In the genomic region with DNA sequence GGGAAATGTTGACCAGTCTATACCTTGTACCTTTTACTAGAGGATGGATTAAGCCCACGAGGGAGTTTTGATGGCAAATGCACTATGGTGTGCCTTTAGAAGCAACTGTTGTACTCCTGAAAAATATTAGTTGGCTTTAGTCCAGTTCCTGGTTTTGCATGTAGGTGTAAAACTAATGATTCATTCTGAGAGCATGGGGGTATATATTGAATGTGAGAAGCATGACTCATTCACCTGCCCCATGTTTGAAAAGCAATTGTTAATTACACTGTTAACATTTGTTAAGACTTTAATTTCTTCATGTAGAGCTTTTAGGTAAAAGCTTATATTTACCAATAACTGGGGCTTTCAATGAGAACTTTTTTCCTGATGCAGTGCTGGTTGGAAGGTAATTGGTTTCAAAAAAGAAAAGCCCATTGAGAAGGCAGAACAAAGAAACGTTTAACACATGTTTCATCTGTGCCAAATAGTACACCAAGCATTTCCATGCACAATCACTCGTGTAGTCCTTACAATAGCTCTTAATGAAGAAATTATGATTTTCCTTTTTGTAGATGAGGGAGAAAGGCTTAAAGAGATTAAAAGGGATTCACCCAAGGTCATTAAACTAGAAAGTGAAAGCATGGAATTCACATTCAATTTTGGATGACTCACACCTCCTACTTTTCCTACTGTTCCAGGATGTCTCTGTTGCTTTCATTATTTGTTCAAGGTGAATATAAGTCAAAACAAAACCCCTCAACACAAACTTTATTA, we compare ENCODE assay signal across 10 cellular contexts.
DNase-seq lines count a peak whose midpoint lies in the region; ATAC-seq, FAIRE-seq and TF ChIP-seq lines count a peak whose summit lies in the region.
"Had no signal": no experiment of that assay in that cellular context is flagged by ENCODE, and none has a peak within 500 bp of the region (broad histone marks: within the 10 kb centered on the region; RNA-seq: fewer than 3 reads in every experiment).

No MANE protein-coding gene starts in this region.

- no peaks in the 10 kb centered on the region for H3K9me3 ChIP-seq in A549
- no peaks in the 10 kb centered on the region for H3K9me3 ChIP-seq in HUES48 (ENCODE audit: control insufficient read depth, insufficient read depth, low read length)
- no peaks in the 10 kb centered on the region for H3K9me3 ChIP-seq in endodermal cell (ENCODE audit: control insufficient read depth, low read length)
- H3K9me3 ChIP-seq: body of pancreas had no signal

- CTCF ChIA-PET in A549 (lab: Yijun Ruan, JAX): no interaction called here

- no peak for TF ChIP-seq EP300 in A549 (IDR thresholded peaks at IDR 0.05)

- H3K27me3 ChIP-seq in HUES48 (ENCODE audit: control insufficient read depth, insufficient read depth, low read length) (no peaks in the 10 kb centered on the region), endodermal cell (ENCODE audit: control insufficient read depth, insufficient read depth, low read length, poor library complexity, severe bottlenecking) (no peaks in the 10 kb centered on the region), dorsolateral prefrontal cortex (no peaks in the 10 kb centered on the region)
- H3K27me3 ChIP-seq: body of pancreas had no signal

- no peak for TF ChIP-seq POLR2A in A549 (IDR thresholded peaks at IDR 0.05; ENCODE audit: low read length)

- no peak overlapping the region for H3K4me3 ChIP-seq in A549
- no peak overlapping the region for H3K4me3 ChIP-seq in HUES48 (ENCODE audit: low read depth, low read length)
- no peak overlapping the region for H3K4me3 ChIP-seq in endodermal cell (ENCODE audit: low read length)
- H3K4me3 ChIP-seq in dorsolateral prefrontal cortex: no peak overlapping the region
- H3K4me3 ChIP-seq: body of pancreas had no signal

- H3K27me3 Mint-ChIP-seq in endodermal cell (ENCODE audit: insufficient read depth): no peaks in the 10 kb centered on the region

- DNase-seq in A549 (ENCODE audit: low read depth in 1 of 2, low spot score in 1 of 2) (no peak), endodermal cell (no peak), DMS 273 treated with DMSO at 0.1 percent for 48 hours (lab: John Stamatoyannopoulos, UW) (no peak), dorsolateral prefrontal cortex (no peak), T-helper 9 cell (no peak), NCI-H146 treated with DMSO at 0.1 percent for 48 hours (lab: John Stamatoyannopoulos, UW; ENCODE audit: unreplicated experiment) (no peak)
- DNase-seq: activated CD4-positive, CD25-positive, alpha-beta regulatory T cell treated with anti-CD3 and anti-CD28 coated beads, Interleukin-2, amount 50 U/mL, for 72 hours; body of pancreas had no signal

- intact Hi-C loops in dorsolateral prefrontal cortex (cut with DNase I): no loop called here

- no peaks in the 10 kb centered on the region for H3K9me3 Mint-ChIP-seq in endodermal cell

- POLR2A ChIA-PET in A549 (lab: Yijun Ruan, JAX): no interaction called here

- FAIRE-seq in A549 (lab: Jason Lieb, UNC): no peak

- H3K4me3 Mint-ChIP-seq in endodermal cell: no peak overlapping the region

- 16% methylated on average over 3 of the region's 3 CpGs for WGBS in A549 (ENCODE audit: missing lambda C conversion rate)
- 80 to 84% methylated on average over 1 to 3 of the region's 3 CpGs for WGBS in endodermal cell (ENCODE audit: insufficient coverage in 1 of 2, insufficient read length in 1 of 2), 2 experiments

- no peak for TF ChIP-seq RAD21 in A549 (conservative IDR thresholded peaks at IDR 0.05 in 1 of 2, IDR thresholded peaks at IDR 0.05 in 1 of 2)

- H3K4me1 ChIP-seq in A549 (no peaks in the 10 kb centered on the region), HUES48 (ENCODE audit: control insufficient read depth, insufficient read depth, low read length) (peaks cover 22% of the 10 kb centered on the region), endodermal cell (ENCODE audit: control insufficient read depth, insufficient read depth, low read length) (no peaks in the 10 kb centered on the region)

- H3K36me3 Mint-ChIP-seq in endodermal cell (ENCODE audit: low read depth): no peaks in the 10 kb centered on the region

- no peaks in the 10 kb centered on the region for H3K36me3 ChIP-seq in HUES48 (ENCODE audit: control insufficient read depth, insufficient read depth, low read length)
- no peaks in the 10 kb centered on the region for H3K36me3 ChIP-seq in endodermal cell (ENCODE audit: control insufficient read depth, insufficient read depth, low read length)

- H3K9ac ChIP-seq in HUES48 (ENCODE audit: low read depth, low read length) (no peak overlapping the region), endodermal cell (ENCODE audit: extremely low read depth, low read length, poor library complexity, severe bottlenecking) (no peak overlapping the region)

- no peak for ATAC-seq in A549
- ATAC-seq in GM19463 (IDR thresholded peaks at IDR 0.05; ENCODE audit: unreplicated experiment): peak; percentile 63
- ATAC-seq: body of pancreas had no signal

- TF ChIP-seq CTCF in A549 (IDR thresholded peaks at IDR 0.05) (no peak), endodermal cell (conservative IDR thresholded peaks at IDR 0.05) (no peak), dorsolateral prefrontal cortex (IDR thresholded peaks at IDR 0.05 in 54 of 56, conservative IDR thresholded peaks at IDR 0.05 in 2 of 56; ENCODE audit: low read depth in 1 of 56, partially characterized antibody in 56 of 56) (no peak)

- peak overlapping the region; percentile 43; the same call in 2 of the 3 replicates for H3K4me2 ChIP-seq in A549

- H3K27ac ChIP-seq in A549: no peak overlapping the region
- H3K27ac ChIP-seq in HUES48 (ENCODE audit: low read depth, low read length): peak overlapping the region; percentile 80
- H3K27ac ChIP-seq in endodermal cell (ENCODE audit: low read depth, low read length): no peak overlapping the region
- H3K27ac ChIP-seq in dorsolateral prefrontal cortex: no peak overlapping the region

- H3K27ac Mint-ChIP-seq in endodermal cell: peak overlapping the region; percentile 11

- peaks cover 14% of the 10 kb centered on the region for H3K4me1 Mint-ChIP-seq in endodermal cell

TF ChIP-seq in A549, 52 proteins besides CTCF, POLR2A, EP300 and RAD21:
- TF ChIP-seq, protein P1, sequence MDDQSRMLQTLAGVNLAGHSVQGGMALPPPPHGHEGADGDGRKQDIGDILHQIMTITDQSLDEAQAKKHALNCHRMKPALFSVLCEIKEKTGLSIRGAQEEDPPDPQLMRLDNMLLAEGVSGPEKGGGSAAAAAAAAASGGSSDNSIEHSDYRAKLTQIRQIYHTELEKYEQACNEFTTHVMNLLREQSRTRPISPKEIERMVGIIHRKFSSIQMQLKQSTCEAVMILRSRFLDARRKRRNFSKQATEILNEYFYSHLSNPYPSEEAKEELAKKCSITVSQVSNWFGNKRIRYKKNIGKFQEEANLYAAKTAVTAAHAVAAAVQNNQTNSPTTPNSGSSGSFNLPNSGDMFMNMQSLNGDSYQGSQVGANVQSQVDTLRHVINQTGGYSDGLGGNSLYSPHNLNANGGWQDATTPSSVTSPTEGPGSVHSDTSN (IDR thresholded peaks at IDR 0.05): no peak
- TF ChIP-seq FOSL2 (IDR thresholded peaks at IDR 0.05): no peak
- TF ChIP-seq FOSL2 (CRISPR knock-in tag; IDR thresholded peaks at IDR 0.05): 0 out of 2 replicates have a peak, but pooled peaks have one; percentile 9
